ENCODE assay signal across 1 cellular context in genomic region chr3:165820685-165821123, GRCh38.
TF ChIP-seq lines count a peak whose summit lies in the region.

No MANE protein-coding gene starts in this region.

TF ChIP-seq in HCT116, 20 proteins besides CTCF, POLR2A, EP300 and RAD21:
- TF ChIP-seq ZNF274 (IDR thresholded peaks at IDR 0.05; ENCODE audit: low read depth, low read length): no peak
- TF ChIP-seq, protein P1, sequence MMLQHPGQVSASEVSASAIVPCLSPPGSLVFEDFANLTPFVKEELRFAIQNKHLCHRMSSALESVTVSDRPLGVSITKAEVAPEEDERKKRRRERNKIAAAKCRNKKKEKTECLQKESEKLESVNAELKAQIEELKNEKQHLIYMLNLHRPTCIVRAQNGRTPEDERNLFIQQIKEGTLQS (IDR thresholded peaks at IDR 0.05): no peak
- no peak for TF ChIP-seq SP1 (IDR thresholded peaks at IDR 0.05; ENCODE audit: low read depth)
- TF ChIP-seq ZFX (IDR thresholded peaks at IDR 0.05): no peak
- TF ChIP-seq ZBTB33 (IDR thresholded peaks at IDR 0.05; ENCODE audit: extremely low read depth, insufficient replicate concordance, low read length): no peak
- TF ChIP-seq JUND (IDR thresholded peaks at IDR 0.05): no peak
- TF ChIP-seq EZH2 (IDR thresholded peaks at IDR 0.05): no peak
- TF ChIP-seq CEBPB (IDR thresholded peaks at IDR 0.05; ENCODE audit: low read depth): no peak
- TF ChIP-seq CBX3 (IDR thresholded peaks at IDR 0.05; ENCODE audit: low read depth): no peak
- TF ChIP-seq FOSL1 (IDR thresholded peaks at IDR 0.05; ENCODE audit: low read depth): no peak
- TF ChIP-seq TCF7L2 (IDR thresholded peaks at IDR 0.05; ENCODE audit: borderline replicate concordance, extremely low read depth, insufficient read depth, insufficient read length): no peak
- TF ChIP-seq YY1 (IDR thresholded peaks at IDR 0.05; ENCODE audit: extremely low read depth, insufficient replicate concordance, low read depth, low read length): no peak
- TF ChIP-seq SRF (IDR thresholded peaks at IDR 0.05; ENCODE audit: low read depth): no peak
- no peak for TF ChIP-seq SIN3A (IDR thresholded peaks at IDR 0.05; ENCODE audit: low read depth)
